8 cellular contexts compared by ENCODE assay signal in the genomic region with DNA sequence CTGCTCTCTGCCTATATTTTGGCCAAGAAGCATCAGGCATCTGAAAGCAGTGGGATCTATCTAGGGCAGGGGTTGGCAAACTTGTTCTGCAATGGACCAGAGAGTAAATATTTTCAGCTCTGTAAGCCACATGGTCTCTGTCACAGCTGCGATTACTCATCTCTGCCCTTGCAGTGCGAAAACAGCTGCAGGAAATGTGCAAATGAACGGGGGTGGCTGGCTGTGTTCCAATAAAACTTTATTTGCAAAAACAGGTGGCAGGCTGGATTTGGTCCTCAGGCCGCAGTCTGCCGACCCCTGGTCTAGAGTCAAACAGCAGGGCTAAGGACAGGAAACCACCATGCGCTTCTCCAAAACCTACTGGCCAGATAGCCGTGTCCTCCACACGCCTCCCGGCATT. TPM values are rescaled to one million over a fixed set of nuclear protein-coding genes. Genes with fewer than 3 reads are reported as not detected.
DNase-seq lines count a peak whose midpoint lies in the region; ATAC-seq lines count a peak whose summit lies in the region.
"Had no signal": no experiment of that assay in that cellular context is flagged by ENCODE, and none has a peak within 500 bp of the region (broad histone marks: within the 10 kb centered on the region; RNA-seq: fewer than 3 reads in every experiment).

No MANE protein-coding gene starts in this region.

- peaks cover 9% of the 10 kb centered on the region for H3K36me3 Mint-ChIP-seq in activated CD4-positive, alpha-beta memory T cell treated with anti-CD3 and anti-CD28 coated beads for 36 hours

- no peak overlapping the region for H3K27ac ChIP-seq in effector memory CD4-positive, alpha-beta T cell (ENCODE audit: insufficient read depth, low read length, poor library complexity, severe bottlenecking)
- H3K27ac ChIP-seq: SJSA1 had no signal

- H3K36me3 ChIP-seq in effector memory CD4-positive, alpha-beta T cell (ENCODE audit: control insufficient read depth, insufficient read depth, low read length), result peaks cover 46% of the 10 kb centered on the region
- H3K36me3 ChIP-seq: SJSA1 had no signal

- no peaks in the 10 kb centered on the region for H3K27me3 Mint-ChIP-seq in activated CD4-positive, alpha-beta memory T cell treated with anti-CD3 and anti-CD28 coated beads for 36 hours

- H3K4me1 Mint-ChIP-seq in activated CD4-positive, alpha-beta memory T cell treated with anti-CD3 and anti-CD28 coated beads for 36 hours (ENCODE audit: low read depth), result peaks cover 8% of the 10 kb centered on the region

- intact Hi-C loops in activated CD4-positive, alpha-beta memory T cell treated with anti-CD3 and anti-CD28 coated beads for 36 hours (cut with micrococcal nuclease), result no loop called here

- no peaks in the 10 kb centered on the region for H3K9me3 Mint-ChIP-seq in activated CD4-positive, alpha-beta memory T cell treated with anti-CD3 and anti-CD28 coated beads for 36 hours

- no peak overlapping the region for H3K4me3 ChIP-seq in effector memory CD4-positive, alpha-beta T cell (ENCODE audit: insufficient read depth, low read depth, low read length, poor library complexity, severe bottlenecking)
- H3K4me3 ChIP-seq: SJSA1 had no signal

- POLR2A ChIA-PET in activated CD4-positive, alpha-beta memory T cell treated with anti-CD3 and anti-CD28 coated beads for 36 hours (lab: Charles Lee), result no interaction called here

- H3K27ac Mint-ChIP-seq in activated CD4-positive, alpha-beta memory T cell treated with anti-CD3 and anti-CD28 coated beads for 36 hours, result no peak overlapping the region

- H3K4me3 Mint-ChIP-seq in activated CD4-positive, alpha-beta memory T cell treated with anti-CD3 and anti-CD28 coated beads for 36 hours, result no peak overlapping the region

- ATAC-seq in GM19023 (IDR thresholded peaks at IDR 0.05; ENCODE audit: unreplicated experiment), result peak; percentile 85
- peak; percentile 83 for ATAC-seq in HG02870 (IDR thresholded peaks at IDR 0.05; ENCODE audit: unreplicated experiment)

- CTCF ChIA-PET in activated CD4-positive, alpha-beta memory T cell treated with anti-CD3 and anti-CD28 coated beads for 36 hours (lab: Charles Lee), result interaction anchor here (2.2 kb wide), 1 partner anchor 215 kb away, joined by 6 read pairs; no protein-coding TSS in a partner anchor

- peak; percentile 50 for DNase-seq in activated CD4-positive, alpha-beta memory T cell treated with anti-CD3 and anti-CD28 coated beads for 36 hours
- DNase-seq in kidney glomerular epithelial cell (lab: John Stamatoyannopoulos, UW) (peak; percentile 11), NCI-H1092 treated with DMSO at 0.1 percent for 48 hours (lab: John Stamatoyannopoulos, UW) (no peak), T-helper 9 cell (no peak)
- no peak for DNase-seq in effector memory CD4-positive, alpha-beta T cell

- H3K27me3 ChIP-seq in effector memory CD4-positive, alpha-beta T cell (replicated peaks; ENCODE audit: control insufficient read depth, insufficient read depth, low read length, poor library complexity, severe bottlenecking), result no peaks in the 10 kb centered on the region
- H3K27me3 ChIP-seq: SJSA1 had no signal

- H3K9me3 ChIP-seq in effector memory CD4-positive, alpha-beta T cell (ENCODE audit: control insufficient read depth, low read length), result no peaks in the 10 kb centered on the region
- H3K9me3 ChIP-seq: SJSA1 had no signal

- no peaks in the 10 kb centered on the region for H3K4me1 ChIP-seq in effector memory CD4-positive, alpha-beta T cell (ENCODE audit: control insufficient read depth, insufficient read depth, low read length, poor library complexity, severe bottlenecking)

RNA-seq across cellular contexts. Expression of a gene that starts 48.6 kb away (rescaled TPM):
- total RNA-seq in activated CD4-positive, alpha-beta memory T cell treated with anti-CD3 and anti-CD28 coated beads for 36 hours, result 10 to 100 TPM; 42.3 to 45.8 TPM

RNA-seq across cellular contexts. Expression of a gene that starts 48.6 kb away (rescaled TPM):
- total RNA-seq in activated CD4-positive, alpha-beta memory T cell treated with anti-CD3 and anti-CD28 coated beads for 36 hours, result 10 to 100 TPM; 24.1 to 29.2 TPM

Comparison
In these comparisons a context has a peak if more than half of its experiments do, and no peak if none do; other contexts are left out.
1. DNase-seq: peak in activated CD4-positive, alpha-beta memory T cell treated with anti-CD3 and anti-CD28 coated beads for 36 hours (single experiment) and kidney glomerular epithelial cell (single experiment); none in NCI-H1092 treated with DMSO at 0.1 percent for 48 hours (single experiment), effector memory CD4-positive, alpha-beta T cell (0 of 3) and T-helper 9 cell (single experiment).